10 cellular contexts compared by ENCODE assay signal in the genomic region with DNA sequence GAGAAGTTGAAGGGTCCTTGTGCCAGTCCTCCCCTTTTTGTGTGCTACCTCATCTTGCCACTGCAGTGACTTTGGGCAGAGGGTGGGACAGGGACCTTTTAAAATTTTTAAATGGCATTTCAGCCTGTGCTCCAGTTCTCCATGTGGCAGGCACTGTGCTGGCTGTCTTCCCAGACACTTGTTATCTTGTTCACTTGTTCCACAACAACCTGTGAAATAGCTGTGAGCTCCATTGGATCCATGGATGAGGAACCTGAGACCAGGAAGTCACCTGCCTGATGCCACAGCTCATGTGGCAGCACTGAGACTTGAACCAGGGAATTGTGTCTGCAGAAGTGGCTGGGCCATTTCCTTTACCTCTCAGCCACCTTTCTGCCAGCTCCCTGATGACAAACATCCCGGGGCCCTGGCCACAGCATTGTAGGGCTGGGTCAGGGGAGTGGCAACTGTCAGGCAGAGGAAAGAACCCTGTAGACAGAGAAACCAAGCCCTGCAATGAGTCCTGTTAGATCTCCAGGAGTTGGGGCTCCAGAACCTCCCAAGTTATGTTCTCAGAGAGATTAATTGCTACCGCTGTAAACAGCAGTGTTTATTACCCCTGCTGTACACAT. TPM values are rescaled to one million over a fixed set of nuclear protein-coding genes. Genes with fewer than 3 reads are reported as not detected.
DNase-seq lines count a peak whose midpoint lies in the region; ATAC-seq and TF ChIP-seq lines count a peak whose summit lies in the region.
"Had no signal": no experiment of that assay in that cellular context is flagged by ENCODE, and none has a peak within 500 bp of the region (broad histone marks: within the 10 kb centered on the region; RNA-seq: fewer than 3 reads in every experiment).

No MANE protein-coding gene starts in this region.

- H3K36me3 ChIP-seq in KMS-11 (ENCODE audit: insufficient read depth) = no peaks in the 10 kb centered on the region
- peaks cover 46% of the 10 kb centered on the region for H3K36me3 ChIP-seq in left ventricle myocardium inferior

- peak overlapping the region; percentile 35 for H3K4me3 Mint-ChIP-seq in activated T-helper 2 cell treated with anti-CD3 and anti-CD28 coated beads, Interferon-gamma antibody, Interleukin-2, Interleukin-4, amounts not matched to agents 10 μg/mL and 5 μg/mL and 100 μg/mL, durations not matched to agents 14 hours and 24 hours and 36 hours (ENCODE audit: low read depth)

- H3K9me3 Mint-ChIP-seq in activated T-helper 2 cell treated with anti-CD3 and anti-CD28 coated beads, Interferon-gamma antibody, Interleukin-2, Interleukin-4, amounts not matched to agents 10 μg/mL and 5 μg/mL and 100 μg/mL, durations not matched to agents 14 hours and 24 hours and 36 hours = no peaks in the 10 kb centered on the region

- WGBS in lower leg skin, 2 donors = 43 to 67% methylated on average over 2 of the region's 2 CpGs

- intact Hi-C loops in activated T-helper 2 cell treated with anti-CD3 and anti-CD28 coated beads, Interferon-gamma antibody, Interleukin-2, Interleukin-4, amounts not matched to agents 10 μg/mL and 5 μg/mL and 100 μg/mL, durations not matched to agents 14 hours and 24 hours and 36 hours (cut with micrococcal nuclease) = loop anchor here (10.0 kb wide), 1 partner anchor 521 kb away; the partner anchor contains the start of gene AKT2
- intact Hi-C loops in left ventricle myocardium inferior (cut with micrococcal nuclease) = no loop called here
- intact Hi-C loops in lower leg skin (cut with DNase I; ENCODE audit: low total_unique reads) = loop anchor here (5.0 kb wide), 1 partner anchor 143 kb away; no protein-coding TSS in a partner anchor

- no peaks in the 10 kb centered on the region for H3K27me3 ChIP-seq in KMS-11 (ENCODE audit: insufficient read depth, low read depth)
- H3K27me3 ChIP-seq in left ventricle myocardium inferior (ENCODE audit: low read depth) = no peaks in the 10 kb centered on the region
- H3K27me3 ChIP-seq: MG63 had no signal

- peaks cover 12% of the 10 kb centered on the region for H3K79me2 ChIP-seq in KMS-11 (ENCODE audit: insufficient read depth, low read depth)

- no peak for DNase-seq in activated T-helper 2 cell treated with anti-CD3 and anti-CD28 coated beads, Interferon-gamma antibody, Interleukin-2, Interleukin-4, amounts not matched to agents 10 μg/mL and 5 μg/mL and 100 μg/mL, durations not matched to agents 14 hours and 24 hours and 36 hours (ENCODE audit: low spot score)
- no peak for DNase-seq in left ventricle myocardium inferior
- no peak for DNase-seq in lower leg skin (ENCODE audit: low spot score in 2 of 2)
- DNase-seq in stimulated activated CD4-positive, alpha-beta T cell treated with anti-CD3 and anti-CD28 coated beads, Interleukin-4, amount 100 ng/mL, for 1 hour = no peak
- DNase-seq: MG63 had no signal

- TF ChIP-seq CTCF in KMS-11 (conservative IDR thresholded peaks at IDR 0.05; ENCODE audit: low read depth, low read length) (no peak), left ventricle myocardium inferior (IDR thresholded peaks at IDR 0.05; ENCODE audit: borderline replicate concordance) (no peak), lower leg skin (IDR thresholded peaks at IDR 0.05) (no peak)

- no peak overlapping the region for H3K9ac ChIP-seq in KMS-11

- H3K4me1 Mint-ChIP-seq in activated T-helper 2 cell treated with anti-CD3 and anti-CD28 coated beads, Interferon-gamma antibody, Interleukin-2, Interleukin-4, amounts not matched to agents 10 μg/mL and 5 μg/mL and 100 μg/mL, durations not matched to agents 14 hours and 24 hours and 36 hours (ENCODE audit: low read depth) = peaks cover 75% of the 10 kb centered on the region

- H4K20me1 ChIP-seq in KMS-11 (ENCODE audit: insufficient read depth) = 0 out of 2 replicates have a peak, but pooled peaks cover 9% of the 10 kb centered on the region

- TF ChIP-seq POLR2A in lower leg skin (IDR thresholded peaks at IDR 0.05) = no peak

- peaks cover 76% of the 10 kb centered on the region for H3K36me3 Mint-ChIP-seq in activated T-helper 2 cell treated with anti-CD3 and anti-CD28 coated beads, Interferon-gamma antibody, Interleukin-2, Interleukin-4, amounts not matched to agents 10 μg/mL and 5 μg/mL and 100 μg/mL, durations not matched to agents 14 hours and 24 hours and 36 hours (ENCODE audit: low read depth)

- H3K27me3 Mint-ChIP-seq in activated T-helper 2 cell treated with anti-CD3 and anti-CD28 coated beads, Interferon-gamma antibody, Interleukin-2, Interleukin-4, amounts not matched to agents 10 μg/mL and 5 μg/mL and 100 μg/mL, durations not matched to agents 14 hours and 24 hours and 36 hours (ENCODE audit: low read depth) = no peaks in the 10 kb centered on the region

- H3K27ac ChIP-seq in KMS-11 (peak overlapping the region; percentile 18; the same call in 1 of the 2 replicates), left ventricle myocardium inferior (replicated peaks) (peak overlapping the region; percentile 99), skin epidermis (peak overlapping the region in 19 of 21 experiments; percentile 0 to 98 (median 80))

- H3K4me3 ChIP-seq in KMS-11 (IDR thresholded peaks at IDR 0.05; ENCODE audit: insufficient read depth, low read depth, low read length) = no peak overlapping the region
- peak overlapping the region; percentile 97 for H3K4me3 ChIP-seq in left ventricle myocardium inferior
- H3K4me3 ChIP-seq in skin epidermis = no peak overlapping the region
- H3K4me3 ChIP-seq in lower leg skin (ENCODE audit: low read depth, poor library complexity, severe bottlenecking) = no peak overlapping the region
- H3K4me3 ChIP-seq: MG63 had no signal

- H2AFZ ChIP-seq in KMS-11 (ENCODE audit: low read depth) = no peak overlapping the region

- H3K27ac Mint-ChIP-seq in activated T-helper 2 cell treated with anti-CD3 and anti-CD28 coated beads, Interferon-gamma antibody, Interleukin-2, Interleukin-4, amounts not matched to agents 10 μg/mL and 5 μg/mL and 100 μg/mL, durations not matched to agents 14 hours and 24 hours and 36 hours = peak overlapping the region; percentile 82

- H3K9me3 ChIP-seq in left ventricle myocardium inferior (replicated peaks) = no peaks in the 10 kb centered on the region
- H3K9me3 ChIP-seq: MG63 had no signal

- no peak for ATAC-seq in HG03097 (IDR thresholded peaks at IDR 0.05; ENCODE audit: low FRiP score, unreplicated experiment)
- no peak for ATAC-seq in HG02588 (IDR thresholded peaks at IDR 0.05; ENCODE audit: unreplicated experiment)

- H3K4me1 ChIP-seq in KMS-11 (ENCODE audit: low read depth, poor library complexity, severe bottlenecking) (peaks cover 32% of the 10 kb centered on the region), left ventricle myocardium inferior (peaks cover 100% of the 10 kb centered on the region)

- no peak overlapping the region for H3K4me2 ChIP-seq in KMS-11

RNA-seq across cellular contexts. Expression of gene EGLN2, which starts 6.4 kb away (rescaled TPM):
- 98.5 and 104 TPM in 2 replicates for total RNA-seq in activated T-helper 2 cell treated with anti-CD3 and anti-CD28 coated beads, Interferon-gamma antibody, Interleukin-2, Interleukin-4, amounts not matched to agents 10 μg/mL and 5 μg/mL and 100 μg/mL, durations not matched to agents 14 hours and 24 hours and 36 hours
- total RNA-seq in left ventricle myocardium inferior = 47.8 TPM
- 10 to 100 TPM; 34.4 to 52.8 (median 45.1) TPM for total RNA-seq in lower leg skin

RNA-seq across cellular contexts. Expression of gene RAB4B, which starts 27.3 kb away (rescaled TPM):
- 50.1 and 50.4 TPM in 2 replicates for total RNA-seq in activated T-helper 2 cell treated with anti-CD3 and anti-CD28 coated beads, Interferon-gamma antibody, Interleukin-2, Interleukin-4, amounts not matched to agents 10 μg/mL and 5 μg/mL and 100 μg/mL, durations not matched to agents 14 hours and 24 hours and 36 hours
- 13.5 TPM for total RNA-seq in left ventricle myocardium inferior
- total RNA-seq in lower leg skin = 10 to 100 TPM; 18.7 to 22.8 (median 19.7) TPM

RNA-seq across cellular contexts. Expression of gene MIA, which starts 30.0 kb away (rescaled TPM):
- 0.69 TPM in 1 of 2 replicates, not detected in the other for total RNA-seq in activated T-helper 2 cell treated with anti-CD3 and anti-CD28 coated beads, Interferon-gamma antibody, Interleukin-2, Interleukin-4, amounts not matched to agents 10 μg/mL and 5 μg/mL and 100 μg/mL, durations not matched to agents 14 hours and 24 hours and 36 hours
- total RNA-seq in left ventricle myocardium inferior (not detected), lower leg skin (10 to 100 TPM; 10.4 to 17.0 (median 12.9) TPM)
- total RNA-seq: kidney epithelial cell had no signal

RNA-seq across cellular contexts. Expression of gene CYP2A6, which starts 44.9 kb away (rescaled TPM):
- not detected in 2 replicates for total RNA-seq in activated T-helper 2 cell treated with anti-CD3 and anti-CD28 coated beads, Interferon-gamma antibody, Interleukin-2, Interleukin-4, amounts not matched to agents 10 μg/mL and 5 μg/mL and 100 μg/mL, durations not matched to agents 14 hours and 24 hours and 36 hours
- not detected for total RNA-seq in left ventricle myocardium inferior
- total RNA-seq in lower leg skin = not detected
- total RNA-seq: kidney epithelial cell had no signal

RNA-seq across cellular contexts. Expression of gene SNRPA, which starts 54.4 kb away (rescaled TPM):
- 257 and 267 TPM in 2 replicates for total RNA-seq in activated T-helper 2 cell treated with anti-CD3 and anti-CD28 coated beads, Interferon-gamma antibody, Interleukin-2, Interleukin-4, amounts not matched to agents 10 μg/mL and 5 μg/mL and 100 μg/mL, durations not matched to agents 14 hours and 24 hours and 36 hours
- 27.9 TPM for total RNA-seq in left ventricle myocardium inferior
- total RNA-seq in lower leg skin = 10 to 100 TPM; 18.0 to 52.4 (median 44.9) TPM

Comparison
In these comparisons a context has a peak if more than half of its experiments do, and no peak if none do; other contexts are left out.
1. H3K27ac ChIP-seq: peak in every context shown above with its lines; median percentile 99 in left ventricle myocardium inferior; 80 in skin epidermis; 18 in KMS-11.